In the genomic region with DNA sequence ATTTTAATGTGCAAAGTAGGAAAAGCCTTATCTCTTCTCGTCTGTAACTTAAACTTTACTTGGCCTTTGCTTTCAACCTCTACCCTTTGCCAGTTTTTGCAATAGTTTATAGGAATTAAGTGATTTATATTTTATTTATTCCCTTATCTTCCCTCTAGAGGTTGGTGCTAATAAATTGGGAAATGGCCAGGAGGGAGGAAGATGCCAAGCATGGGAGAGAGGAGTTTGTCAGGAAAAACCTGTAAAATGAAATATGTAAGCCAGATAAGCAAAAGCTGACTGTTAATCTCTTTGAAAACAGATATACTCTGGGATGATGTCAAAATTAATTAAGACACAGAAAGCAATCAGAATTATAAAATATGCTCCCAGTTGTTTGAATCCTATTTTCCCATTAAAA, we compare ENCODE assay signal across 4 cellular contexts.
"Had no signal": no experiment of that assay in that cellular context is flagged by ENCODE, and none has a peak within 500 bp of the region (broad histone marks: within the 10 kb centered on the region; RNA-seq: fewer than 3 reads in every experiment).

No MANE protein-coding gene starts in this region.

- H3K4me3 ChIP-seq: GM23338 had no signal

- DNase-seq: H9, HCEC 1CT, IMR-90 had no signal

- ATAC-seq: GM23338 had no signal
